ENCODE assay signal across 9 cellular contexts in genomic region chr12:57006809-57007475, GRCh38.
DNase-seq lines count a peak whose midpoint lies in the region; ATAC-seq and TF ChIP-seq lines count a peak whose summit lies in the region.
"Had no signal": no experiment of that assay in that cellular context is flagged by ENCODE, and none has a peak within 500 bp of the region (broad histone marks: within the 10 kb centered on the region; RNA-seq: fewer than 3 reads in every experiment).

No MANE protein-coding gene starts in this region.

- no peaks in the 10 kb centered on the region for H3K27me3 ChIP-seq in MM.1S (replicated peaks; ENCODE audit: insufficient read depth, low read length)
- H3K27me3 ChIP-seq in neuron (ENCODE audit: insufficient read depth, low read length): no peaks in the 10 kb centered on the region
- H3K27me3 ChIP-seq: cardiac muscle cell had no signal

- peak overlapping the region; percentile 71 for H2AFZ ChIP-seq in MM.1S (ENCODE audit: low read length)
- H2AFZ ChIP-seq in neuron (ENCODE audit: low read depth, low read length): no peak overlapping the region

- no peak for DNase-seq in MM.1S
- DNase-seq in cardiac fibroblast (ENCODE audit: low read depth in 2 of 2): no peak
- DNase-seq in NCI-H2227 (lab: John Stamatoyannopoulos, UW; ENCODE audit: unreplicated experiment): no peak
- no peak for DNase-seq in NCI-H1417 (lab: John Stamatoyannopoulos, UW)

- peak overlapping the region; percentile 14; the same call in 1 of the 2 replicates for H3K9ac ChIP-seq in MM.1S (ENCODE audit: low read length)

- H3K4me1 ChIP-seq in MM.1S (ENCODE audit: low read length) (peaks cover 15% of the 10 kb centered on the region), neuron (ENCODE audit: insufficient read depth, low read length) (peaks cover 18% of the 10 kb centered on the region)

- peak overlapping the region; percentile 31; the same call in 1 of the 2 replicates for H3K4me3 ChIP-seq in MM.1S (ENCODE audit: low read length)
- peak overlapping the region; percentile 23 to 45 for H3K4me3 ChIP-seq in cardiac fibroblast (replicated peaks in 1 of 2; ENCODE audit: low read depth in 2 of 2, low read length in 2 of 2)
- H3K4me3 ChIP-seq in neuron (ENCODE audit: low read length): peak overlapping the region; percentile 43

- H3K27ac ChIP-seq in C4-2B: peak overlapping the region; percentile 66
- no peak overlapping the region for H3K27ac ChIP-seq in MM.1S (ENCODE audit: low read length)

- ATAC-seq in GM19395 (IDR thresholded peaks at IDR 0.05; ENCODE audit: unreplicated experiment): no peak
- no peak for ATAC-seq in HG03095 (IDR thresholded peaks at IDR 0.05; ENCODE audit: unreplicated experiment)

- no peaks in the 10 kb centered on the region for H3K9me2 ChIP-seq in MM.1S (replicated peaks; ENCODE audit: insufficient read depth, low read length)

- H4K20me1 ChIP-seq in MM.1S (ENCODE audit: insufficient read depth, low read length): no peaks in the 10 kb centered on the region

- H3K36me3 ChIP-seq in MM.1S (replicated peaks; ENCODE audit: insufficient read depth, low read length) (peaks cover 5% of the 10 kb centered on the region; the same call in 1 of the 2 replicates), neuron (ENCODE audit: insufficient read depth, low read length) (peaks cover 29% of the 10 kb centered on the region)

- H3K9me3 ChIP-seq in MM.1S (replicated peaks; ENCODE audit: insufficient read depth, low read length): no peaks in the 10 kb centered on the region
- H3K9me3 ChIP-seq in neuron (ENCODE audit: low read length): no peaks in the 10 kb centered on the region

- TF ChIP-seq CTCF in C4-2B (conservative IDR thresholded peaks at IDR 0.05) (no peak; the same call in none of the 2 replicates), MM.1S (IDR thresholded peaks at IDR 0.05; ENCODE audit: low read length) (no peak; the same call in 1 of the 2 replicates), cardiac fibroblast (IDR thresholded peaks at IDR 0.05; ENCODE audit: low read depth, low read length) (no peak)

- no peaks in the 10 kb centered on the region for H3F3A ChIP-seq in MM.1S (ENCODE audit: insufficient read depth, low read length)

- H3K79me2 ChIP-seq in MM.1S (ENCODE audit: low read length): peaks cover 32% of the 10 kb centered on the region

- peak overlapping the region; percentile 48 for H3K4me2 ChIP-seq in MM.1S (ENCODE audit: low read depth, low read length)
